ENCODE assay signal across 26 cellular contexts in the genomic region with DNA sequence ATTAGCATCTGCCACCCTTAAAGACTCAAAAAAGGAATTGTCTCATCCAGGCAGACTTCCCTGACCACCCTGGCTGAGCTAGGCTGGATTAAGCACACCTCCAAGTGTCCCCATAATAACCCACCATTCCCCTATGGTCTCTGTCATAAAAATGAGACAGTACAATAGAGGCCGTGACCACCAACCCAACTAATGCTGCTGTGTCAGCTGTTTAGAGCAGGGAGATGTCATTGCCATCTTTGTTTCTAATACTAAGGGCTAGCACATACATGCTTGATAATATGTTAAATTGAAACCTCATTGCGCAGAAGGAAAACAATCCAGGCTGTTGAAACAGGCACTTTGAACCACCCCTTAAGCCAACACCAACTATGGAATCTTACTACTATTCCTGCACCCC. TPM values are rescaled to one million over a fixed set of nuclear protein-coding genes. Genes with fewer than 3 reads are reported as not detected.
"Had no signal": no experiment of that assay in that cellular context is flagged by ENCODE, and none has a peak within 500 bp of the region (broad histone marks: within the 10 kb centered on the region; RNA-seq: fewer than 3 reads in every experiment).

No MANE protein-coding gene starts in this region.

- H3K27me3 ChIP-seq: gastrocnemius medialis had no signal

- H3K36me3 ChIP-seq: esophagus squamous epithelium, gastrocnemius medialis, heart right ventricle, left lung, lower lobe of right lung had no signal

- DNase-seq: cortex of kidney; effector CD8-positive, alpha-beta T cell; effector memory CD8-positive, alpha-beta T cell; endodermal cell; erythroblast; esophagus squamous epithelium; foreskin fibroblast; foreskin melanocyte; gastrocnemius medialis; glutamatergic neuron; head of caudate nucleus; heart right ventricle; hippocampal formation; left cardiac atrium; left lung; left ventricle myocardium superior; lower lobe of right lung; mesenchymal stem cell; mucosa of descending colon; naive B cell had no signal

- H3K27ac ChIP-seq: epithelial cell of prostate, esophagus squamous epithelium, gastrocnemius medialis, heart right ventricle, left lung, lower lobe of right lung had no signal

- H3K4me3 ChIP-seq: esophagus squamous epithelium, gastrocnemius medialis, heart right ventricle, left lung, lower lobe of right lung, mucosa of descending colon had no signal

- H3K4me1 ChIP-seq: esophagus squamous epithelium, gastrocnemius medialis, left lung, lower lobe of right lung had no signal

- FAIRE-seq: colon, endometrium, islet of Langerhans, keratinocyte had no signal

- ATAC-seq: effector memory CD8-positive, alpha-beta T cell; esophagus mucosa; gastrocnemius medialis; heart right ventricle; left cardiac atrium; left lung; left ventricle myocardium superior; lower lobe of right lung; mucosa of descending colon had no signal

- H3K9me3 ChIP-seq: esophagus squamous epithelium, gastrocnemius medialis, heart right ventricle, left lung, lower lobe of right lung, mucosa of descending colon had no signal

RNA-seq across cellular contexts. Expression of a gene that starts 7.2 kb away (rescaled TPM):
- total RNA-seq: esophagus mucosa, esophagus squamous epithelium, left ventricle myocardium superior had no signal
- polyA plus RNA-seq: keratinocyte had no signal
